Comparison of ENCODE assay signal across 2 cellular contexts in genomic region chr9:129496187-129497063, GRCh38.
TF ChIP-seq lines count a peak whose summit lies in the region.

No MANE protein-coding gene starts in this region.

TF ChIP-seq in HCT116, 20 proteins besides CTCF, POLR2A, EP300 and RAD21:
- TF ChIP-seq YY1 (IDR thresholded peaks at IDR 0.05; ENCODE audit: extremely low read depth, insufficient replicate concordance, low read depth, low read length) = peak; percentile 83
- TF ChIP-seq ZFX (IDR thresholded peaks at IDR 0.05) = peak; percentile 59; the same call in 1 of the 2 replicates
- no peak for TF ChIP-seq ZNF274 (IDR thresholded peaks at IDR 0.05; ENCODE audit: low read depth, low read length)
- TF ChIP-seq SRF (IDR thresholded peaks at IDR 0.05; ENCODE audit: low read depth) = no peak
- no peak for TF ChIP-seq FOSL1 (IDR thresholded peaks at IDR 0.05; ENCODE audit: low read depth)
- TF ChIP-seq MAX (IDR thresholded peaks at IDR 0.05) = no peak
- peak; percentile 25 for TF ChIP-seq POLR2AphosphoS5 (IDR thresholded peaks at IDR 0.05; ENCODE audit: low read depth, low read length)
- no peak for TF ChIP-seq REST (IDR thresholded peaks at IDR 0.05; ENCODE audit: low read depth)
- peak; percentile 64 for TF ChIP-seq TCF7L2 (IDR thresholded peaks at IDR 0.05; ENCODE audit: borderline replicate concordance, extremely low read depth, insufficient read depth, insufficient read length)
- no peak for TF ChIP-seq CEBPB (IDR thresholded peaks at IDR 0.05; ENCODE audit: low read depth)
- TF ChIP-seq ATF3 (IDR thresholded peaks at IDR 0.05) = no peak

TF ChIP-seq in H1, 55 proteins besides CTCF, POLR2A, EP300 and RAD21:
- TF ChIP-seq SP1 (IDR thresholded peaks at IDR 0.05; ENCODE audit: low read depth, low read length) (no peak), CREB1 (IDR thresholded peaks at IDR 0.05) (no peak), MAFK (IDR thresholded peaks at IDR 0.05; ENCODE audit: low read depth, low read length) (no peak; the same call in 1 of the 2 replicates), CHD1 (IDR thresholded peaks at IDR 0.05; ENCODE audit: low read depth, low read length) (no peak), JUND (IDR thresholded peaks at IDR 0.05; ENCODE audit: low read length) (0 out of 2 replicates have a peak, but pooled peaks have one; percentile 6), TEAD4 (IDR thresholded peaks at IDR 0.05; ENCODE audit: low read depth, low read length) (no peak), TAF7 (optimal IDR thresholded peaks at IDR 0.05; ENCODE audit: borderline replicate concordance, low read depth, low read length) (peak; percentile 25), SIN3A (conservative IDR thresholded peaks at IDR 0.05 in 1 of 2, IDR thresholded peaks at IDR 0.05 in 1 of 2; ENCODE audit: low read depth in 1 of 2, low read length in 2 of 2) (peak in 1 of 2 experiments; percentile 51; a peak in 2 of 4 replicates), BRCA1 (IDR thresholded peaks at IDR 0.05; ENCODE audit: low read depth, low read length) (no peak), NANOG (IDR thresholded peaks at IDR 0.05; ENCODE audit: insufficient read depth, low read depth, low read length, poor library complexity, severe bottlenecking) (no peak), E2F6 (IDR thresholded peaks at IDR 0.05) (peak; percentile 65), ATF2 (IDR thresholded peaks at IDR 0.05; ENCODE audit: low read length) (no peak), CTBP2 (IDR thresholded peaks at IDR 0.05; ENCODE audit: borderline replicate concordance, insufficient read depth, insufficient read length, low read length) (peak; percentile 22), SIX5 (IDR thresholded peaks at IDR 0.05; ENCODE audit: low read depth, low read length) (no peak), GABPA (IDR thresholded peaks at IDR 0.05; ENCODE audit: borderline replicate concordance, insufficient read depth, low read length) (no peak), ZNF274 (IDR thresholded peaks at IDR 0.05; ENCODE audit: borderline replicate concordance, extremely low read depth, low read length) (no peak), SAP30 (IDR thresholded peaks at IDR 0.05; ENCODE audit: insufficient read depth, insufficient replicate concordance, low read length) (no peak), MAX (IDR thresholded peaks at IDR 0.05) (peak; percentile 68), KDM4A (IDR thresholded peaks at IDR 0.05; ENCODE audit: low read depth, low read length, severe bottlenecking) (peak; percentile 60), KDM1A (IDR thresholded peaks at IDR 0.05; ENCODE audit: borderline replicate concordance, low read length) (no peak; the same call in 1 of the 2 replicates), USF2 (IDR thresholded peaks at IDR 0.05; ENCODE audit: low read length) (no peak), EZH2 (IDR thresholded peaks at IDR 0.05; ENCODE audit: low read depth, low read length, severe bottlenecking) (no peak), CBX5 (IDR thresholded peaks at IDR 0.05; ENCODE audit: low read depth, low read length) (no peak), TAF1 (IDR thresholded peaks at IDR 0.05; ENCODE audit: low read depth, low read length) (no peak; the same call in 1 of the 2 replicates), GTF2F1 (IDR thresholded peaks at IDR 0.05; ENCODE audit: borderline replicate concordance, low read depth, low read length) (no peak), SP2 (IDR thresholded peaks at IDR 0.05; ENCODE audit: low read length) (no peak), PHF8 (conservative IDR thresholded peaks at IDR 0.05; ENCODE audit: low read depth, low read length) (peak; percentile 6; the same call in 1 of the 2 replicates), RFX5 (IDR thresholded peaks at IDR 0.05; ENCODE audit: borderline replicate concordance, low read depth, low read length) (no peak), KDM5A (IDR thresholded peaks at IDR 0.05; ENCODE audit: low read length) (no peak), HDAC2 (IDR thresholded peaks at IDR 0.05; ENCODE audit: borderline replicate concordance in 1 of 2, low read depth in 2 of 2, low read length in 2 of 2) (no peak; a peak in 1 of 4 replicates), RBBP5 (IDR thresholded peaks at IDR 0.05; ENCODE audit: borderline replicate concordance, low read depth, low read length) (peak; percentile 89), YY1 (IDR thresholded peaks at IDR 0.05; ENCODE audit: low read depth, low read length) (no peak), ASH2L (IDR thresholded peaks at IDR 0.05; ENCODE audit: low read length) (peak; percentile 94)
